Comparison of ENCODE assay signal across 8 cellular contexts in the genomic region with DNA sequence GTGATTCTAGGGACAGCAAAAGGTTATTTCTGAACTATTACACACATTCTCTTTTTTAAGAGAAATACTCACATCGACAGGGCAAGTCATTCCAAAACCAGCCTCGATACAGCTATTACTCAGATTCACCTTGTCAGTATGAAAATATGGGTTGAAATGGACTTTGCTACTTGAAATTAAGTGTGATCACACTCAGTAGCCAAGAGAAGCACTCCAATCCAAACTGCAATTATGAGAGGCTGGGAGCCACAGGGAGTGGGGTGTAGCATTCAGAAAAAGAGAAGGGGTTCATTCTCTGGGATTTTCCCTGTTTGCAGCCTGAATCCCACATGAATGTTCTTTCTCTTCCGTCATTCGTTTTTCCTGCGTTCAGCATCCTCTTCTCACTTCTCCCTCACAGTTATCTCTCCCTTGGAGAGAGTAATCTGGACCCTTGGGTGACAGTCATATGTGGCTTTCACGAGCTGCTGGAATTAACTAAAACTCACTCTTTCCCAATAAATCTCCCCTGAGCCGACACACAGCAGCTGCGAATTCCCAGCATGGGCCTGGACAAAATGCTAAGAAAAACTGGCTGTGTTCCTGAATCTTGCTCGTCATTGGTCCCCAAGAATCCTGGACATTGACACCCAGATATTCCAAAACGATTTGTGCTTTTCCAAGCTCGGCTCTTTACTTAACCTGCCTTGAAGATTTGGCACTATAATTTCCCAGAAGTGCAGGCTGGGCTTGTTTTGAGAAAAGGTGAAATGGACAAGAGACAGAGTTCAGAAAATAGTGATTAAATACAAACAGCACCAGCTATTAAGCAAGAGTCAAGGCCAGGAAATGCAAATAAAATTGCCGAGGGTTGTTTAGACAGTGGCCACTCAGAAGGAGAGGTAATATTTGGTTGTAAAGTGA.
DNase-seq lines count a peak whose midpoint lies in the region; ATAC-seq and TF ChIP-seq lines count a peak whose summit lies in the region.

No MANE protein-coding gene starts in this region.

- H3K4me1 ChIP-seq in testis, result peaks cover 29% of the 10 kb centered on the region

- TF ChIP-seq CTCF in testis (IDR thresholded peaks at IDR 0.05), result no peak

- H3K4me3 Mint-ChIP-seq in T-cell, result no peak overlapping the region

- WGBS in testis, 2 donors, result 50% methylated on average over 12 of the region's 12 CpGs

- H3K4me1 Mint-ChIP-seq in T-cell, result peaks cover 34 to 47% (median 35%) of the 10 kb centered on the region in 3 donors

- peak overlapping the region; percentile 41 to 71 for H3K27ac Mint-ChIP-seq in T-cell

- no peaks in the 10 kb centered on the region for H3K9me3 Mint-ChIP-seq in T-cell

- H3K4me3 ChIP-seq in testis, result no peak overlapping the region

- H3K27me3 ChIP-seq in testis, result no peaks in the 10 kb centered on the region

- peak overlapping the region; percentile 59 to 64 for H3K27ac ChIP-seq in testis

- peak; percentile 78 to 81 for ATAC-seq in activated CD4-positive, CD25-positive, alpha-beta regulatory T cell treated with anti-CD3 and anti-CD28 coated beads, Interleukin-2, amount 50 U/mL, for 24 hours
- ATAC-seq in HG02852 (IDR thresholded peaks at IDR 0.05; ENCODE audit: unreplicated experiment), result peak; percentile 58
- no peak for ATAC-seq in T-cell (replicated peaks in 1 of 4)

- H3K36me3 Mint-ChIP-seq in T-cell, result no peaks in the 10 kb centered on the region

- H3K9me3 ChIP-seq in testis, result no peaks in the 10 kb centered on the region

- POLR2A ChIA-PET in T-cell (lab: Charles Lee), result interaction anchor here (0.6 to 0.7 kb wide), 4 partner anchors 27 to 265 kb away, joined by 3 to 5 read pairs (median 4); no protein-coding TSS in a partner anchor

- intact Hi-C loops in testis (cut with DNase I; ENCODE audit: low total_unique reads), result loop anchor here (10.0 kb wide), 1 partner anchor 52 kb away; no protein-coding TSS in a partner anchor

- CTCF ChIA-PET in T-cell (lab: Charles Lee), result interaction anchor here in 1 of 2 donors (0.7 to 1.1 kb wide), 7 partner anchors 8 to 521 kb away, joined by 3 to 6 read pairs (median 4); no protein-coding TSS in a partner anchor

- no peak for DNase-seq in activated CD4-positive, CD25-positive, alpha-beta regulatory T cell treated with anti-CD3 and anti-CD28 coated beads, Interleukin-2, amount 50 U/mL, for 72 hours
- DNase-seq in T-cell (no peak), iris pigment epithelial cell (ENCODE audit: low read depth) (peak; percentile 6), testis (no peak), NCI-H1694 (lab: John Stamatoyannopoulos, UW) (no peak), NCI-H1048 (lab: John Stamatoyannopoulos, UW) (no peak)

- no peaks in the 10 kb centered on the region for H3K36me3 ChIP-seq in testis (ENCODE audit: low read depth, missing control alignments)

- no peaks in the 10 kb centered on the region for H3K27me3 Mint-ChIP-seq in T-cell

- no peak for TF ChIP-seq POLR2A in testis (IDR thresholded peaks at IDR 0.05)

Comparison
In these comparisons a context has a peak if more than half of its experiments do, and no peak if none do; other contexts are left out.
1. ATAC-seq: peak in activated CD4-positive, CD25-positive, alpha-beta regulatory T cell treated with anti-CD3 and anti-CD28 coated beads, Interleukin-2, amount 50 U/mL, for 24 hours (2 of 2) and HG02852 (single experiment); none in T-cell (0 of 4).